28 cellular contexts compared by ENCODE assay signal in genomic region chrX:153398275-153398960, GRCh38. TPM values are rescaled to one million over a fixed set of nuclear protein-coding genes. Genes with fewer than 3 reads are reported as not detected.
"Had no signal": no experiment of that assay in that cellular context is flagged by ENCODE, and none has a peak within 500 bp of the region (broad histone marks: within the 10 kb centered on the region; RNA-seq: fewer than 3 reads in every experiment).

No MANE protein-coding gene starts in this region.

- H2AFZ ChIP-seq: hepatocyte had no signal

- H3K27ac ChIP-seq: epithelial cell of prostate, gastroesophageal sphincter, heart left ventricle, hepatocyte, left lung, lower lobe of right lung, pancreas, right lobe of liver, thoracic aorta, tibial nerve, upper lobe of left lung had no signal

- H3K4me1 ChIP-seq: gastroesophageal sphincter, heart left ventricle, left lung, lower lobe of right lung, pancreas, right lobe of liver, tibial nerve, upper lobe of left lung had no signal

- H3K9me3 Mint-ChIP-seq: memory B cell; natural killer cell; stimulated activated effector memory CD8-positive, alpha-beta T cell treated with anti-CD3 and anti-CD28 coated beads, Interleukin-12 subunit alpha, Interleukin-12 subunit beta, amount 100 ng/mL, for 72 hours had no signal

- ATAC-seq: esophagus mucosa; gastroesophageal sphincter; heart left ventricle; left cardiac atrium; left lung; lower lobe of right lung; natural killer cell; pancreas; right lobe of liver; stimulated activated effector memory CD8-positive, alpha-beta T cell treated with anti-CD3 and anti-CD28 coated beads, Interleukin-12 subunit alpha, Interleukin-12 subunit beta, amount 100 ng/mL, for 72 hours; stimulated activated naive CD8-positive, alpha-beta T cell treated with anti-CD3 and anti-CD28 coated beads, Interleukin-15, Interleukin-2, amounts not matched to agents 100 U/mL and 50 U/mL, for 24 hours had no signal

- FAIRE-seq: pancreas, urothelium cell line had no signal

- H3K36me3 Mint-ChIP-seq: memory B cell; natural killer cell; stimulated activated effector memory CD8-positive, alpha-beta T cell treated with anti-CD3 and anti-CD28 coated beads, Interleukin-12 subunit alpha, Interleukin-12 subunit beta, amount 100 ng/mL, for 72 hours had no signal

- DNase-seq: cortex of kidney; foreskin fibroblast; heart left ventricle; left cardiac atrium; left lung; lower lobe of right lung; natural killer cell; occipital lobe; right lobe of liver; stimulated activated CD4-positive, alpha-beta T cell treated with anti-CD3 and anti-CD28 coated beads, Interleukin-2, amount 100 ng/mL, for 24 hours; stimulated activated CD4-positive, alpha-beta T cell treated with anti-CD3 and anti-CD28 coated beads, Interleukin-4, amount 100 ng/mL, for 24 hours; stimulated activated naive CD8-positive, alpha-beta T cell treated with anti-CD3 and anti-CD28 coated beads, Interleukin-15, Interleukin-2, amounts not matched to agents 100 U/mL and 50 U/mL, for 24 hours; upper lobe of left lung had no signal

- H3K4me3 Mint-ChIP-seq: memory B cell; natural killer cell; stimulated activated effector memory CD8-positive, alpha-beta T cell treated with anti-CD3 and anti-CD28 coated beads, Interleukin-12 subunit alpha, Interleukin-12 subunit beta, amount 100 ng/mL, for 72 hours had no signal

- H3K9me3 ChIP-seq: gastroesophageal sphincter, heart left ventricle, left lung, lower lobe of right lung, pancreas, right lobe of liver, thoracic aorta, tibial nerve had no signal

- H3K36me3 ChIP-seq: gastroesophageal sphincter, heart left ventricle, left lung, lower lobe of right lung, pancreas, right lobe of liver, thoracic aorta, tibial nerve, upper lobe of left lung had no signal

- H3K27me3 ChIP-seq: hepatocyte, right lobe of liver had no signal

- H3K4me3 ChIP-seq: gastroesophageal sphincter, heart left ventricle, hepatocyte, left lung, lower lobe of right lung, pancreas, right lobe of liver, smooth muscle cell, thoracic aorta, tibial nerve, upper lobe of left lung had no signal

- H3K79me2 ChIP-seq: hepatocyte had no signal

- H3K4me2 ChIP-seq: hepatocyte, smooth muscle cell had no signal

- H3K27ac Mint-ChIP-seq: memory B cell; natural killer cell; progenitor cell of endocrine pancreas; stimulated activated effector memory CD8-positive, alpha-beta T cell treated with anti-CD3 and anti-CD28 coated beads, Interleukin-12 subunit alpha, Interleukin-12 subunit beta, amount 100 ng/mL, for 72 hours had no signal

RNA-seq across cellular contexts. Expression of gene PNMA6E, which starts 2.7 kb away (rescaled TPM):
- total RNA-seq: dermis microvascular lymphatic vessel endothelial cell, esophagus mucosa, gastroesophageal sphincter, heart left ventricle, hepatocyte, kidney epithelial cell, left cardiac atrium, left lung, lower lobe of right lung, natural killer cell, occipital lobe, pancreas, progenitor cell of endocrine pancreas, right lobe of liver, smooth muscle cell, thoracic aorta, tibial nerve had no signal
- polyA plus RNA-seq: heart left ventricle, hepatocyte, neural cell, pancreas, smooth muscle cell had no signal

RNA-seq across cellular contexts. Expression of gene ZFP92, which starts 12.9 kb away (rescaled TPM):
- polyA plus RNA-seq: neural cell had no signal

RNA-seq across cellular contexts. Expression of gene TREX2, which starts 47.4 kb away (rescaled TPM):
- total RNA-seq: occipital lobe had no signal
- polyA plus RNA-seq: neural cell had no signal
